In the genomic region with DNA sequence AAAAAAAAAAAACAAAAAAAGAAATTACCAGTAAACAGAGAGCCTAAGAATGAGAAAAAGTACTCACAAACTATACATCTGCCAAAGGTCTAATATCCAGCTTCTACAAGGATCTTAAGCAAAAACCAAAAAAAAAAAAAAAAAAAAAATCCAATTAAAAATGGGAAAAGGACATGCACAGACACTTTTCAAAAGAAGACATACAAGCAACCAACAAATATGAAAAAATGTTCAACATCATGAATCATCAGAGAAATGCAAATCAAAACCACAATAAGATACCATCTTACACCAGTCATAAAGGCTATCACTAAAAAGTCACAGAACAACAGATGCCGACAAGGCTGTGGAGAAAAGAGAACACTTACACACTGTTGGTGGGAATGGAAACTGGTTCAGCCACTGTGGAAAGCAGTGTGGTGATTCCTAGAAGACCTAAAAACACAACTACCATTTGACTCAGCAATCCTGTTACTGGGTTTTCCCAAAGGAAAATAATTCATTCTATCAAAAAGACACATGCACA, we compare ENCODE assay signal across 32 cellular contexts. TPM values are rescaled to one million over a fixed set of nuclear protein-coding genes. Genes with fewer than 3 reads are reported as not detected.
A peak's percentile ranks its signal among the peaks of the same experiment; 100 is the strongest.
DNase-seq lines count a peak whose midpoint lies in the region; ATAC-seq and TF ChIP-seq lines count a peak whose summit lies in the region.
"Had no signal": no experiment of that assay in that cellular context is flagged by ENCODE, and none has a peak within 500 bp of the region (broad histone marks: within the 10 kb centered on the region; RNA-seq: fewer than 3 reads in every experiment).

No MANE protein-coding gene starts in this region.

- POLR2A ChIA-PET in activated CD4-positive, alpha-beta memory T cell treated with anti-CD3 and anti-CD28 coated beads for 36 hours (lab: Charles Lee): no interaction called here
- POLR2A ChIA-PET in activated CD4-positive, alpha-beta memory T cell treated with anti-CD3 and anti-CD28 coated beads, Interleukin-2, amount 10 ng/mL, durations not matched to agents 7 days and 5 days (lab: Charles Lee): no interaction called here

- H3K4me3 Mint-ChIP-seq in activated CD4-positive, alpha-beta memory T cell treated with anti-CD3 and anti-CD28 coated beads for 36 hours: no peak overlapping the region
- H3K4me3 Mint-ChIP-seq in activated CD4-positive, alpha-beta memory T cell treated with anti-CD3 and anti-CD28 coated beads, Interleukin-2, amount 10 ng/mL, durations not matched to agents 7 days and 5 days: no peak overlapping the region
- H3K4me3 Mint-ChIP-seq: B cell; CD8-positive, alpha-beta T cell; immature natural killer cell; T-helper 1 cell treated with Interleukin-12 subunit alpha and Interleukin-12 subunit beta and Interleukin-4 antibody, amounts not matched to agents 30 μg/mL and 1 μg/mL, for 36 hours had no signal

- H3K9me3 Mint-ChIP-seq in activated CD4-positive, alpha-beta memory T cell treated with anti-CD3 and anti-CD28 coated beads for 36 hours: peaks cover 21% of the 10 kb centered on the region
- peaks cover 12% of the 10 kb centered on the region for H3K9me3 Mint-ChIP-seq in activated CD4-positive, alpha-beta memory T cell treated with anti-CD3 and anti-CD28 coated beads, Interleukin-2, amount 10 ng/mL, durations not matched to agents 7 days and 5 days
- H3K9me3 Mint-ChIP-seq: CD8-positive, alpha-beta T cell; immature natural killer cell had no signal

- CTCF ChIA-PET in activated CD4-positive, alpha-beta memory T cell treated with anti-CD3 and anti-CD28 coated beads for 36 hours (lab: Charles Lee): no interaction called here
- CTCF ChIA-PET in activated CD4-positive, alpha-beta memory T cell treated with anti-CD3 and anti-CD28 coated beads, Interleukin-2, amount 10 ng/mL, durations not matched to agents 7 days and 5 days (lab: Charles Lee): interaction anchor here (0.7 kb wide), 1 partner anchor 504 kb away, joined by 3 read pairs; no protein-coding TSS in a partner anchor

- TF ChIP-seq CTCF in foreskin keratinocyte (conservative IDR thresholded peaks at IDR 0.05): no peak

- no peaks in the 10 kb centered on the region for H3K36me3 Mint-ChIP-seq in activated CD4-positive, alpha-beta memory T cell treated with anti-CD3 and anti-CD28 coated beads for 36 hours
- no peaks in the 10 kb centered on the region for H3K36me3 Mint-ChIP-seq in activated CD4-positive, alpha-beta memory T cell treated with anti-CD3 and anti-CD28 coated beads, Interleukin-2, amount 10 ng/mL, durations not matched to agents 7 days and 5 days (ENCODE audit: low read depth)
- H3K36me3 Mint-ChIP-seq: CD8-positive, alpha-beta T cell; immature natural killer cell had no signal

- no peaks in the 10 kb centered on the region for H3K27me3 ChIP-seq in foreskin keratinocyte
- H3K27me3 ChIP-seq: right atrium auricular region, spleen, uterus had no signal

- peak; percentile 30 for DNase-seq in activated CD4-positive, alpha-beta memory T cell treated with anti-CD3 and anti-CD28 coated beads for 36 hours
- no peak for DNase-seq in activated CD4-positive, alpha-beta memory T cell treated with anti-CD3 and anti-CD28 coated beads, Interleukin-2, amount 10 ng/mL, durations not matched to agents 7 days and 5 days
- peak; percentile 21 for DNase-seq in SW480 (ENCODE audit: low spot score)
- peak; percentile 40 to 80 for DNase-seq in foreskin keratinocyte
- no peak for DNase-seq in NOMO-1 (lab: John Stamatoyannopoulos, UW; ENCODE audit: unreplicated experiment in 2 of 2)
- no peak for DNase-seq in AML-193 (lab: John Stamatoyannopoulos, UW)
- DNase-seq in central memory CD4-positive, alpha-beta T cell: no peak
- DNase-seq: activated CD4-positive, CD25-positive, alpha-beta regulatory T cell treated with anti-CD3 and anti-CD28 coated beads, Interleukin-2, amount 50 U/mL, for 72 hours; CD8-positive, alpha-beta T cell; dermis blood vessel endothelial cell; GOT3; hypothalamus; immature natural killer cell; Karpas-422; mesenchymal stem cell; NCI-H1092 treated with DMSO at 0.1 percent for 48 hours; NCI-H187; NCI-H2171 treated with DMSO at 0.1 percent for 48 hours; NCI-H524 treated with DMSO at 0.1 percent for 48 hours; spleen; stimulated activated CD4-positive, alpha-beta T cell treated with anti-CD3 and anti-CD28 coated beads, Interleukin-4, amount 100 ng/mL, for 4 hours; stimulated activated naive CD4-positive, alpha-beta T cell; uterus had no signal

- H3K27ac Mint-ChIP-seq in activated CD4-positive, alpha-beta memory T cell treated with anti-CD3 and anti-CD28 coated beads for 36 hours: no peak overlapping the region
- no peak overlapping the region for H3K27ac Mint-ChIP-seq in activated CD4-positive, alpha-beta memory T cell treated with anti-CD3 and anti-CD28 coated beads, Interleukin-2, amount 10 ng/mL, durations not matched to agents 7 days and 5 days
- H3K27ac Mint-ChIP-seq: B cell; CD8-positive, alpha-beta T cell; immature natural killer cell; T-helper 1 cell treated with Interleukin-12 subunit alpha and Interleukin-12 subunit beta and Interleukin-4 antibody, amounts not matched to agents 30 μg/mL and 1 μg/mL, for 36 hours had no signal

- peaks cover 7% of the 10 kb centered on the region for H3K4me1 Mint-ChIP-seq in activated CD4-positive, alpha-beta memory T cell treated with anti-CD3 and anti-CD28 coated beads for 36 hours (ENCODE audit: low read depth)
- peaks cover 8% of the 10 kb centered on the region for H3K4me1 Mint-ChIP-seq in activated CD4-positive, alpha-beta memory T cell treated with anti-CD3 and anti-CD28 coated beads, Interleukin-2, amount 10 ng/mL, durations not matched to agents 7 days and 5 days
- H3K4me1 Mint-ChIP-seq: B cell, immature natural killer cell had no signal

- ATAC-seq in GM18502 (IDR thresholded peaks at IDR 0.05; ENCODE audit: poor library complexity, unreplicated experiment) (peak; percentile 49), foreskin keratinocyte (peak; percentile 62)
- ATAC-seq: A549; CD8-positive, alpha-beta T cell; left lobe of liver had no signal

- H3K27me3 Mint-ChIP-seq in activated CD4-positive, alpha-beta memory T cell treated with anti-CD3 and anti-CD28 coated beads for 36 hours: peaks cover 36% of the 10 kb centered on the region
- H3K27me3 Mint-ChIP-seq in activated CD4-positive, alpha-beta memory T cell treated with anti-CD3 and anti-CD28 coated beads, Interleukin-2, amount 10 ng/mL, durations not matched to agents 7 days and 5 days: peaks cover 4% of the 10 kb centered on the region

- intact Hi-C loops in activated CD4-positive, alpha-beta memory T cell treated with anti-CD3 and anti-CD28 coated beads for 36 hours (cut with micrococcal nuclease): no loop called here

- no peak overlapping the region for H3K27ac ChIP-seq in foreskin keratinocyte
- H3K27ac ChIP-seq: A549, HL-60, right atrium auricular region, SK-N-MC, spleen, thoracic aorta, uterus had no signal

- no peaks in the 10 kb centered on the region for H3K4me1 ChIP-seq in foreskin keratinocyte
- H3K4me1 ChIP-seq: A549, uterus had no signal

RNA-seq across cellular contexts. Expression of a gene that starts 18.3 kb away (rescaled TPM):
- not detected for total RNA-seq in activated CD4-positive, alpha-beta memory T cell treated with anti-CD3 and anti-CD28 coated beads for 36 hours
- not detected for total RNA-seq in activated CD4-positive, alpha-beta memory T cell treated with anti-CD3 and anti-CD28 coated beads, Interleukin-2, amount 10 ng/mL, durations not matched to agents 7 days and 5 days
- not detected in 2 replicates for total RNA-seq in foreskin keratinocyte
- polyA plus RNA-seq in foreskin keratinocyte: not detected in 2 replicates
- total RNA-seq: CD8-positive, alpha-beta T cell had no signal
- polyA plus RNA-seq: A549 had no signal

Comparison
In these comparisons a context has a peak if more than half of its experiments do, and no peak if none do; other contexts are left out.
1. DNase-seq: peak in activated CD4-positive, alpha-beta memory T cell treated with anti-CD3 and anti-CD28 coated beads for 36 hours (single experiment), SW480 (single experiment) and foreskin keratinocyte (2 of 2); none in activated CD4-positive, alpha-beta memory T cell treated with anti-CD3 and anti-CD28 coated beads, Interleukin-2, amount 10 ng/mL, durations not matched to agents 7 days and 5 days (single experiment), NOMO-1 (0 of 2), AML-193 (0 of 2) and central memory CD4-positive, alpha-beta T cell (single experiment).